22 cellular contexts compared by ENCODE assay signal in genomic region chr13:59144700-59145099, GRCh38.
A peak's percentile ranks its signal among the peaks of the same experiment; 100 is the strongest.
DNase-seq lines count a peak whose midpoint lies in the region; ATAC-seq and TF ChIP-seq lines count a peak whose summit lies in the region.
"Had no signal": no experiment of that assay in that cellular context is flagged by ENCODE, and none has a peak within 500 bp of the region (broad histone marks: within the 10 kb centered on the region; RNA-seq: fewer than 3 reads in every experiment).

No MANE protein-coding gene starts in this region.

- no peaks in the 10 kb centered on the region for H3K27me3 ChIP-seq in Caco-2 (replicated peaks; ENCODE audit: control insufficient read depth, insufficient read depth, low read length)
- H3K27me3 ChIP-seq in body of pancreas, result no peaks in the 10 kb centered on the region

- TF ChIP-seq CTCF in Caco-2 (IDR thresholded peaks at IDR 0.05; ENCODE audit: insufficient read depth in 1 of 2, low read depth in 1 of 2, low read length in 1 of 2, severe bottlenecking in 1 of 2, unreplicated experiment in 1 of 2), result no peak
- TF ChIP-seq CTCF in body of pancreas (IDR thresholded peaks at IDR 0.05), result no peak

- H3K4me3 ChIP-seq in Caco-2 (ENCODE audit: low read depth, low read length) (no peak overlapping the region), body of pancreas (no peak overlapping the region)

- no peak overlapping the region for H3K27ac ChIP-seq in body of pancreas
- H3K27ac ChIP-seq: HL-60 had no signal

- H3K36me3 Mint-ChIP-seq in Caco-2 (ENCODE audit: insufficient read depth, unreplicated experiment), result no peaks in the 10 kb centered on the region
- H3K36me3 Mint-ChIP-seq: CD8-positive, alpha-beta memory T cell; IgD-negative memory B cell had no signal

- peak; percentile 43 to 52 for DNase-seq in Caco-2
- peak; percentile 7 for DNase-seq in HuH-7 (ENCODE audit: low spot score)
- DNase-seq in body of pancreas, result peak in 2 of 4 donors; percentile 13 to 22
- DNase-seq in iris pigment epithelial cell (ENCODE audit: low read depth), result peak; percentile 22
- DNase-seq in NCI-H510A (lab: John Stamatoyannopoulos, UW), result no peak
- DNase-seq in NCI-H345 treated with DMSO at 0.1 percent for 48 hours (lab: John Stamatoyannopoulos, UW; ENCODE audit: unreplicated experiment), result no peak
- DNase-seq: C1 segment of cervical spinal cord; CD8-positive, alpha-beta memory T cell; DMS79 treated with DMSO at 0.1 percent for 48 hours; H9; Karpas-422; MM.1S; NCI-H1092 treated with DMSO at 0.1 percent for 48 hours; NCI-H146; NCI-H2029 treated with DMSO at 0.1 percent for 48 hours; NCI-H2171; NCI-H446 treated with DMSO at 0.1 percent for 48 hours; SHP77; SK-N-SH had no signal

- intact Hi-C loops in Caco-2 (cut with micrococcal nuclease; ENCODE audit: unreplicated experiment) (no loop called here), body of pancreas (cut with DNase I) (no loop called here)

- peaks cover 14% of the 10 kb centered on the region for H3K4me1 Mint-ChIP-seq in Caco-2 (ENCODE audit: low read depth, unreplicated experiment)
- H3K4me1 Mint-ChIP-seq: CD8-positive, alpha-beta memory T cell; H9; IgD-negative memory B cell had no signal

- no peaks in the 10 kb centered on the region for H3K9me3 ChIP-seq in Caco-2
- no peaks in the 10 kb centered on the region for H3K9me3 ChIP-seq in body of pancreas
- H3K9me3 ChIP-seq: SK-N-SH had no signal

- no peak overlapping the region for H3K27ac Mint-ChIP-seq in Caco-2 (ENCODE audit: unreplicated experiment)
- H3K27ac Mint-ChIP-seq: CD8-positive, alpha-beta memory T cell; H9; IgD-negative memory B cell had no signal

- ATAC-seq in body of pancreas (peak; percentile 70), HG03045 (IDR thresholded peaks at IDR 0.05; ENCODE audit: unreplicated experiment) (no peak)

- TF ChIP-seq POLR2A in body of pancreas (IDR thresholded peaks at IDR 0.05), result no peak

- POLR2A ChIA-PET in Caco-2 (lab: Charles Lee), result interaction anchor here (0.5 kb wide), 1 partner anchor 97 kb away, joined by 3 read pairs; no protein-coding TSS in a partner anchor

- H3K27me3 Mint-ChIP-seq in Caco-2 (ENCODE audit: insufficient read depth, unreplicated experiment), result peaks cover 4% of the 10 kb centered on the region
- H3K27me3 Mint-ChIP-seq: CD8-positive, alpha-beta memory T cell; IgD-negative memory B cell had no signal

- H3K4me3 Mint-ChIP-seq in Caco-2 (ENCODE audit: unreplicated experiment), result no peak overlapping the region
- H3K4me3 Mint-ChIP-seq: CD8-positive, alpha-beta memory T cell; H9; IgD-negative memory B cell had no signal

- CTCF ChIA-PET in Caco-2 (lab: Charles Lee), result no interaction called here

- H3K4me1 ChIP-seq in Caco-2, result peaks cover 21% of the 10 kb centered on the region
- H3K4me1 ChIP-seq in body of pancreas, result peaks cover 14% of the 10 kb centered on the region

- no peaks in the 10 kb centered on the region for H3K36me3 ChIP-seq in Caco-2 (ENCODE audit: control insufficient read depth, insufficient read depth, low read length)
- H3K36me3 ChIP-seq in body of pancreas (replicated peaks in 1 of 2; ENCODE audit: insufficient read depth in 1 of 2, low read depth in 2 of 2), result no peaks in the 10 kb centered on the region

- WGBS in body of pancreas, 2 donors, result 21 to 26% methylated on average over 1 of the region's 1 CpG

- H3K9me3 Mint-ChIP-seq in Caco-2 (ENCODE audit: unreplicated experiment), result peaks cover 10% of the 10 kb centered on the region
- H3K9me3 Mint-ChIP-seq: H9 had no signal

- no TSS peak for BruUV-seq in Caco-2 (replicated peaks; lab: Mats Ljungman, UMichigan)

Comparison
In these comparisons a context has a peak if more than half of its experiments do, and no peak if none do; other contexts are left out.
1. DNase-seq: peak in Caco-2 (2 of 2), HuH-7 (single experiment) and iris pigment epithelial cell (single experiment); none in NCI-H510A (single experiment) and NCI-H345 treated with DMSO at 0.1 percent for 48 hours (single experiment).